1 cellular context compared by ENCODE assay signal in genomic region chr9:86445636-86446035, GRCh38.
TF ChIP-seq lines count a peak whose summit lies in the region.

No MANE protein-coding gene starts in this region.

TF ChIP-seq in HepG2, 621 proteins besides CTCF, POLR2A, EP300 and RAD21 (continued from another document):
- no peak for TF ChIP-seq AHDC1 (CRISPR knock-in tag; IDR thresholded peaks at IDR 0.05; ENCODE audit: borderline replicate concordance)
- no peak for TF ChIP-seq POLR2AphosphoS2 (IDR thresholded peaks at IDR 0.05; ENCODE audit: low read depth, low read length)
- no peak for TF ChIP-seq CSRNP2 (CRISPR knock-in tag; conservative IDR thresholded peaks at IDR 0.05; ENCODE audit: low read depth)
- no peak for TF ChIP-seq ZNF720 (CRISPR knock-in tag; IDR thresholded peaks at IDR 0.05)
- TF ChIP-seq PAX8 (CRISPR knock-in tag; IDR thresholded peaks at IDR 0.05; ENCODE audit: borderline replicate concordance) = no peak
- TF ChIP-seq SRSF9 (IDR thresholded peaks at IDR 0.05; ENCODE audit: borderline replicate concordance, insufficient read depth, low read depth, low read length, poor library complexity, severe bottlenecking) = no peak
- no peak for TF ChIP-seq NR1H2 (CRISPR knock-in tag; IDR thresholded peaks at IDR 0.05; ENCODE audit: borderline replicate concordance, low read depth)
- TF ChIP-seq HDAC2 (CRISPR knock-in tag; IDR thresholded peaks at IDR 0.05) = no peak
- no peak for TF ChIP-seq NCOA2 (CRISPR knock-in tag; IDR thresholded peaks at IDR 0.05)
- no peak for TF ChIP-seq PRDM10 (CRISPR knock-in tag; IDR thresholded peaks at IDR 0.05; ENCODE audit: low read depth)
